Comparison of ENCODE assay signal across 13 cellular contexts in genomic region chr4:184548651-184549341, GRCh38.
DNase-seq lines count a peak whose midpoint lies in the region; ATAC-seq and TF ChIP-seq lines count a peak whose summit lies in the region.
"Had no signal": no experiment of that assay in that cellular context is flagged by ENCODE, and none has a peak within 500 bp of the region (broad histone marks: within the 10 kb centered on the region; RNA-seq: fewer than 3 reads in every experiment).

No MANE protein-coding gene starts in this region.

- H3K4me3 ChIP-seq in heart left ventricle = peak overlapping the region in 9 of 12 donors; percentile 1 to 36 (median 29)
- H3K4me3 ChIP-seq in subcutaneous abdominal adipose tissue (ENCODE audit: low read depth in 1 of 5, low read length in 5 of 5) = peak overlapping the region in 3 of 5 donors; percentile 31 to 55 (median 40)
- H3K4me3 ChIP-seq: suprapubic skin had no signal

- H3K4me1 ChIP-seq in heart left ventricle = peaks cover 0 to 4% (median 0%) of the 10 kb centered on the region in 12 donors
- peaks cover 0 to 6% (median 2%) of the 10 kb centered on the region in 5 donors for H3K4me1 ChIP-seq in subcutaneous abdominal adipose tissue (ENCODE audit: control insufficient read depth in 5 of 5, insufficient read depth in 5 of 5, low read length in 5 of 5)
- H3K4me1 ChIP-seq: parathyroid adenoma had no signal

- H3K27me3 ChIP-seq in heart left ventricle = no peaks in the 10 kb centered on the region
- H3K27me3 ChIP-seq in subcutaneous abdominal adipose tissue (ENCODE audit: control insufficient read depth in 5 of 5, insufficient read depth in 4 of 5, low read length in 5 of 5) = peaks cover 0 to 3% (median 0%) of the 10 kb centered on the region in 5 donors
- H3K27me3 ChIP-seq: suprapubic skin had no signal

- H3K27ac Mint-ChIP-seq in activated naive CD8-positive, alpha-beta T cell treated with anti-CD3 and anti-CD28 coated beads, Interleukin-2, amount 50 U/mL, for 24 hours = no peak overlapping the region

- H3K27ac ChIP-seq in heart left ventricle (peak overlapping the region in 2 of 12 donors; percentile 5 to 34), subcutaneous abdominal adipose tissue (ENCODE audit: low read depth, low read length) (no peak overlapping the region)
- H3K27ac ChIP-seq: parathyroid adenoma, suprapubic skin had no signal

- peak overlapping the region; percentile 21 for H3K4me3 Mint-ChIP-seq in activated naive CD8-positive, alpha-beta T cell treated with anti-CD3 and anti-CD28 coated beads, Interleukin-2, amount 50 U/mL, for 24 hours

- H3K27me3 Mint-ChIP-seq in activated naive CD8-positive, alpha-beta T cell treated with anti-CD3 and anti-CD28 coated beads, Interleukin-2, amount 50 U/mL, for 24 hours = no peaks in the 10 kb centered on the region

- DNase-seq in heart left ventricle (peak in 2 of 5 donors; percentile 27 to 40), cardiac septum (ENCODE audit: low spot score) (no peak), left lobe of liver (ENCODE audit: low spot score) (peak; percentile 73), AG20443 (ENCODE audit: low spot score) (no peak), GM13976 (ENCODE audit: low spot score) (no peak)
- no peak for DNase-seq in activated naive CD8-positive, alpha-beta T cell treated with anti-CD3 and anti-CD28 coated beads, Interleukin-2, amount 50 U/mL, for 24 hours
- DNase-seq: activated T-cell treated with anti-CD3 and anti-CD28 coated beads for 4 hours, erythroblast, NCI-H2029 had no signal

- H3K36me3 ChIP-seq in heart left ventricle (no peaks in the 10 kb centered on the region), subcutaneous abdominal adipose tissue (ENCODE audit: control insufficient read depth in 5 of 5, insufficient read depth in 5 of 5, low read length in 5 of 5) (no peaks in the 10 kb centered on the region)
- H3K36me3 ChIP-seq: suprapubic skin had no signal

- H3K9me3 ChIP-seq in heart left ventricle (no peaks in the 10 kb centered on the region), subcutaneous abdominal adipose tissue (ENCODE audit: control insufficient read depth in 5 of 5, low read length in 5 of 5) (no peaks in the 10 kb centered on the region)
- H3K9me3 ChIP-seq: suprapubic skin had no signal

- intact Hi-C loops in heart left ventricle (cut with DNase I) = loop anchor here in 2 of 10 donors (5.0 to 10.0 kb wide), 2 partner anchors 99 to 176 kb away; partner anchors contain the start of genes CASP3 (in 1 of the 2) and PRIMPOL (in 1 of the 2)
- intact Hi-C loops in cardiac septum (cut with DNase I) = no loop called here

- no peaks in the 10 kb centered on the region for H3K36me3 Mint-ChIP-seq in activated naive CD8-positive, alpha-beta T cell treated with anti-CD3 and anti-CD28 coated beads, Interleukin-2, amount 50 U/mL, for 24 hours (ENCODE audit: low read depth)

- peaks cover 3% of the 10 kb centered on the region for H3K9me3 Mint-ChIP-seq in activated naive CD8-positive, alpha-beta T cell treated with anti-CD3 and anti-CD28 coated beads, Interleukin-2, amount 50 U/mL, for 24 hours

- H3K9ac ChIP-seq in subcutaneous abdominal adipose tissue (ENCODE audit: low read length in 5 of 5) = no peak overlapping the region
- H3K9ac ChIP-seq: parathyroid adenoma had no signal

- H3K4me1 Mint-ChIP-seq in activated naive CD8-positive, alpha-beta T cell treated with anti-CD3 and anti-CD28 coated beads, Interleukin-2, amount 50 U/mL, for 24 hours = peaks cover 4% of the 10 kb centered on the region

- ATAC-seq in heart left ventricle (peak in 2 of 4 donors; percentile 41 to 55), left lobe of liver (peak; percentile 86), GM21619 (IDR thresholded peaks at IDR 0.05; ENCODE audit: unreplicated experiment) (no peak)
- no peak for ATAC-seq in activated naive CD8-positive, alpha-beta T cell treated with anti-CD3 and anti-CD28 coated beads, Interleukin-2, amount 50 U/mL, for 24 hours

- in situ Hi-C loops in GM13976 (cut with MboI; ENCODE audit: low sequenced_read_pairs, unreplicated experiment) = loop anchor here (25.0 kb wide), 1 partner anchor 136 kb away; no protein-coding TSS in a partner anchor

- no peak for TF ChIP-seq POLR2A in heart left ventricle (IDR thresholded peaks at IDR 0.05)

- 54 to 61% (median 60%) methylated on average over 20 of the region's 20 CpGs for WGBS in heart left ventricle, 4 donors

- TF ChIP-seq CTCF in heart left ventricle (IDR thresholded peaks at IDR 0.05) (no peak), GM13976 (IDR thresholded peaks at IDR 0.05; ENCODE audit: borderline replicate concordance, control extremely low read depth, extremely low read depth, insufficient read depth, missing control alignments) (no peak)
